1 cellular context compared by ENCODE assay signal in genomic region chr11:68615657-68616056, GRCh38.
TF ChIP-seq lines count a peak whose summit lies in the region.

No MANE protein-coding gene starts in this region.

TF ChIP-seq in HepG2, 621 proteins besides CTCF, POLR2A, EP300 and RAD21 (continued from another document):
- TF ChIP-seq MLXIP (CRISPR knock-in tag; IDR thresholded peaks at IDR 0.05; ENCODE audit: borderline replicate concordance) = no peak
